ENCODE assay signal across 25 cellular contexts in genomic region chr15:100061944-100062343, GRCh38.
"Had no signal": no experiment of that assay in that cellular context is flagged by ENCODE, and none has a peak within 500 bp of the region (broad histone marks: within the 10 kb centered on the region; RNA-seq: fewer than 3 reads in every experiment).

No MANE protein-coding gene starts in this region.

- H3K79me2 ChIP-seq: hepatocyte had no signal

- DNase-seq: activated CD4-positive, alpha-beta T cell treated with anti-CD3 and anti-CD28 coated beads, Interleukin-2, amount 50 U/mL, for 1 hour; activated CD8-positive, alpha-beta T cell treated with anti-CD3 and anti-CD28 coated beads for 36 hours; activated naive CD4-positive, alpha-beta T cell; activated T-cell treated with anti-CD3 and anti-CD28 coated beads, Interleukin-2, amount 50 U/mL, for 48 hours; anterior cingulate cortex; cerebellar nuclear complex; colonic mucosa; effector CD8-positive, alpha-beta T cell; esophagus squamous epithelium; foreskin melanocyte; lower lobe of right lung; mesenchymal stem cell; sigmoid colon; stimulated activated CD4-positive, alpha-beta T cell treated with anti-CD3 and anti-CD28 coated beads, Interleukin-15, amount 100 ng/mL, for 24 hours; stimulated activated CD4-positive, alpha-beta T cell treated with anti-CD3 and anti-CD28 coated beads, Interleukin-2, amount 100 ng/mL, for 24 hours; stimulated activated naive B cell treated with anti-CD40 and anti-IgM and Interleukin-4, amounts not matched to agents 10 μg/mL and 1 μg/mL and 100 μg/mL, for 72 hours; stomach; T-helper 2 cell; thyroid gland; upper lobe of right lung had no signal

- H3K27ac ChIP-seq: colonic mucosa, epithelial cell of prostate, esophagus squamous epithelium, hepatocyte, lower lobe of right lung, sigmoid colon, stomach, upper lobe of right lung had no signal

- H3K36me3 ChIP-seq: colonic mucosa, esophagus squamous epithelium, lower lobe of right lung, sigmoid colon, stomach, thyroid gland, upper lobe of right lung had no signal

- H2AFZ ChIP-seq: hepatocyte had no signal

- H3K4me1 ChIP-seq: colonic mucosa, lower lobe of right lung, sigmoid colon had no signal

- ATAC-seq: activated CD8-positive, alpha-beta T cell treated with anti-CD3 and anti-CD28 coated beads for 36 hours; activated naive CD4-positive, alpha-beta T cell treated with anti-CD3 and anti-CD28 coated beads, Interleukin-2, amount 50 U/mL, for 72 hours; lower lobe of right lung; natural killer cell treated with Interleukin-12 subunit alpha and Interleukin-12 subunit beta and Interleukin-15 and Interleukin-18, amount 100 ng/mL, for 72 hours; stimulated activated naive B cell treated with anti-CD40 and anti-IgM and Interleukin-4, amounts not matched to agents 10 μg/mL and 1 μg/mL and 100 μg/mL, for 72 hours; WTC11 had no signal

- H3K4me3 ChIP-seq: colonic mucosa, esophagus squamous epithelium, hepatocyte, lower lobe of right lung, sigmoid colon, stomach, thyroid gland, upper lobe of right lung had no signal

- H3K27me3 ChIP-seq: colonic mucosa, esophagus squamous epithelium, hepatocyte, sigmoid colon, stomach, thyroid gland, upper lobe of right lung had no signal

- H3K4me2 ChIP-seq: hepatocyte had no signal

- H3K9me3 ChIP-seq: colonic mucosa, esophagus squamous epithelium, lower lobe of right lung, sigmoid colon, stomach, thyroid gland, upper lobe of right lung had no signal
